Comparison of ENCODE assay signal across 7 cellular contexts in the genomic region with DNA sequence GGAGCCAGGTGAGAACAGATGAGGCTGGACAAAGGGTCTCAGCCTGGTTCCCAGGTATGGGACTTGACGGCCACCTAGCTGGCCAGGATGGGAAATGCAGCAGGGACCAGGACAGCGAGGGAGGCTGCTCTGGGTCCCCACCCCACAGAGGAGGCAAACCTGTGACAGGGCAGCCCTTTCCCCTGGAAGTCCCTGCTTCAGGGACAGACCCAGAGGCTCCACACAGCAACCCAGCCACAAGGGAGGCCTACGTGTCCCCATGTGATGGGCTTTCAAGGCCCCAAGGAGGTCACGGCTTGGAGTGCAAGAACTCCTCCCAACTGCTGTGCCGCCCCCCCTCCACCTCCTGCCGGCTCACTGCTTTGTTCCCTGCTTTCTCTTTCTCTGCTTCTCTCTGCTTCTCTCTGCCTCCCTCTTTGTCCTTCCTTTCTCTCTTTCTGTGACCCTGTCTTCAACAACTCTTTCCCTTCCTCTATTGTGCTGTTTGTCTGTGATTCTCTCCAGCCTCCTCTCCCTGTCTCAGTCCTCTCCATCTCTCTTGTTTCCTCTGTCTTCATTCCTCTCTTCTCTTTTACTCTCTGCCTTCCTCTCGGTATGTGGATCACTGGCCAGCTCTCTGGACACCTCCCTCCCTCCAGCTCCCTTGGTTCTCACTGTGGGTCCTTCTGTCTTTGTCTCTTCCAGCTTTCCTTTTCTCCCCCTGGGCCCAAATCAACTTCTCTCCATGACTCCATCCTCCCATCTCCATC. TPM values are rescaled to one million over a fixed set of nuclear protein-coding genes. Genes with fewer than 3 reads are reported as not detected.
A peak's percentile ranks its signal among the peaks of the same experiment; 100 is the strongest.
DNase-seq lines count a peak whose midpoint lies in the region; ATAC-seq and TF ChIP-seq lines count a peak whose summit lies in the region.

No MANE protein-coding gene starts in this region.

- peaks cover 54% of the 10 kb centered on the region for H3K27me3 Mint-ChIP-seq in progenitor cell of endocrine pancreas
- peaks cover 31% of the 10 kb centered on the region for H3K27me3 Mint-ChIP-seq in activated T-helper 1 cell treated with anti-CD3 and anti-CD28 coated beads, Interleukin-12 subunit alpha, Interleukin-12 subunit beta, Interleukin-2, Interleukin-4 antibody, amounts not matched to agents 30 ng/mL and 10 ng/mL and 1 ng/mL, durations not matched to agents 14 hours and 24 hours and 36 hours (ENCODE audit: insufficient read depth)

- no peak overlapping the region for H3K4me3 Mint-ChIP-seq in progenitor cell of endocrine pancreas (ENCODE audit: low read depth)
- H3K4me3 Mint-ChIP-seq in activated T-helper 1 cell treated with anti-CD3 and anti-CD28 coated beads, Interleukin-12 subunit alpha, Interleukin-12 subunit beta, Interleukin-2, Interleukin-4 antibody, amounts not matched to agents 30 ng/mL and 10 ng/mL and 1 ng/mL, durations not matched to agents 14 hours and 24 hours and 36 hours, result no peak overlapping the region

- DNase-seq in GM06990 (ENCODE audit: extremely low read depth, insufficient read length) (no peak), NCI-H460 (ENCODE audit: extremely low read depth, low read depth) (peak; percentile 23), fibroblast of mammary gland (ENCODE audit: low read depth) (no peak), progenitor cell of endocrine pancreas (ENCODE audit: low spot score, unreplicated experiment) (peak; percentile 39), middle frontal gyrus (ENCODE audit: extremely low spot score, low spot score) (no peak)
- DNase-seq in activated T-helper 1 cell treated with anti-CD3 and anti-CD28 coated beads, Interleukin-12 subunit alpha, Interleukin-12 subunit beta, Interleukin-2, Interleukin-4 antibody, amounts not matched to agents 30 ng/mL and 10 ng/mL and 1 ng/mL, durations not matched to agents 14 hours and 24 hours and 36 hours (ENCODE audit: low spot score), result no peak

- H3K4me3 ChIP-seq in GM06990 (replicated peaks; ENCODE audit: low read depth, low read length) (no peak overlapping the region), fibroblast of mammary gland (ENCODE audit: control insufficient read depth, low read depth, low read length) (no peak overlapping the region)

- peak; percentile 14 for TF ChIP-seq CTCF in GM06990 (IDR thresholded peaks at IDR 0.05; ENCODE audit: insufficient read depth, low read length, poor library complexity, severe bottlenecking)
- TF ChIP-seq CTCF in fibroblast of mammary gland (conservative IDR thresholded peaks at IDR 0.05; ENCODE audit: control insufficient read depth, insufficient read depth, low read depth, low read length), result peak; percentile 32
- peak; percentile 65 for TF ChIP-seq CTCF in progenitor cell of endocrine pancreas (IDR thresholded peaks at IDR 0.05; ENCODE audit: unreplicated experiment)

- no peaks in the 10 kb centered on the region for H3K4me1 Mint-ChIP-seq in progenitor cell of endocrine pancreas (ENCODE audit: low read depth)
- H3K4me1 Mint-ChIP-seq in activated T-helper 1 cell treated with anti-CD3 and anti-CD28 coated beads, Interleukin-12 subunit alpha, Interleukin-12 subunit beta, Interleukin-2, Interleukin-4 antibody, amounts not matched to agents 30 ng/mL and 10 ng/mL and 1 ng/mL, durations not matched to agents 14 hours and 24 hours and 36 hours (ENCODE audit: low read depth), result peaks cover 15% of the 10 kb centered on the region

- no peaks in the 10 kb centered on the region for H3K36me3 ChIP-seq in GM06990 (ENCODE audit: control insufficient read depth, insufficient read depth, low read length)

- H3K36me3 Mint-ChIP-seq in progenitor cell of endocrine pancreas (ENCODE audit: insufficient read depth), result no peaks in the 10 kb centered on the region
- no peaks in the 10 kb centered on the region for H3K36me3 Mint-ChIP-seq in activated T-helper 1 cell treated with anti-CD3 and anti-CD28 coated beads, Interleukin-12 subunit alpha, Interleukin-12 subunit beta, Interleukin-2, Interleukin-4 antibody, amounts not matched to agents 30 ng/mL and 10 ng/mL and 1 ng/mL, durations not matched to agents 14 hours and 24 hours and 36 hours (ENCODE audit: low read depth)

- no peak overlapping the region for H3K27ac Mint-ChIP-seq in progenitor cell of endocrine pancreas
- H3K27ac Mint-ChIP-seq in activated T-helper 1 cell treated with anti-CD3 and anti-CD28 coated beads, Interleukin-12 subunit alpha, Interleukin-12 subunit beta, Interleukin-2, Interleukin-4 antibody, amounts not matched to agents 30 ng/mL and 10 ng/mL and 1 ng/mL, durations not matched to agents 14 hours and 24 hours and 36 hours, result no peak overlapping the region

- H3K9me3 Mint-ChIP-seq in progenitor cell of endocrine pancreas (ENCODE audit: low read depth), result no peaks in the 10 kb centered on the region
- no peaks in the 10 kb centered on the region for H3K9me3 Mint-ChIP-seq in activated T-helper 1 cell treated with anti-CD3 and anti-CD28 coated beads, Interleukin-12 subunit alpha, Interleukin-12 subunit beta, Interleukin-2, Interleukin-4 antibody, amounts not matched to agents 30 ng/mL and 10 ng/mL and 1 ng/mL, durations not matched to agents 14 hours and 24 hours and 36 hours

- intact Hi-C loops in activated T-helper 1 cell treated with anti-CD3 and anti-CD28 coated beads, Interleukin-12 subunit alpha, Interleukin-12 subunit beta, Interleukin-2, Interleukin-4 antibody, amounts not matched to agents 30 ng/mL and 10 ng/mL and 1 ng/mL, durations not matched to agents 14 hours and 24 hours and 36 hours (cut with micrococcal nuclease), result no loop called here

- peaks cover 4% of the 10 kb centered on the region for H3K27me3 ChIP-seq in GM06990 (replicated peaks; ENCODE audit: control insufficient read depth, insufficient read depth, low read length)

- no peak for ATAC-seq in GM21381 (IDR thresholded peaks at IDR 0.05; ENCODE audit: unreplicated experiment)

RNA-seq across cellular contexts. Expression of gene EIF5AL1, which starts 9.6 kb away (rescaled TPM):
- total RNA-seq in NCI-H460 (2014; rRNA removed; shearing (Covaris generic)), result 0.30 and 0.40 TPM in 2 replicates
- 0.19 and 0.27 TPM in 2 replicates for polyA plus RNA-seq in NCI-H460 (2014; cell fraction: nucleus; rRNA removed)
- total RNA-seq in progenitor cell of endocrine pancreas, result 0.11 and 0.12 TPM in 2 replicates
- total RNA-seq in activated T-helper 1 cell treated with anti-CD3 and anti-CD28 coated beads, Interleukin-12 subunit alpha, Interleukin-12 subunit beta, Interleukin-2, Interleukin-4 antibody, amounts not matched to agents 30 ng/mL and 10 ng/mL and 1 ng/mL, durations not matched to agents 14 hours and 24 hours and 36 hours, result 0.34 and 0.59 TPM in 2 replicates

RNA-seq across cellular contexts. Expression of gene ZCCHC24, which starts 57.3 kb away (rescaled TPM):
- total RNA-seq in NCI-H460 (2014; rRNA removed; shearing (Covaris generic)), result 3.2 and 3.7 TPM in 2 replicates
- 2.9 and 4.0 TPM in 2 replicates for polyA plus RNA-seq in NCI-H460 (2014; cell fraction: nucleus; rRNA removed)
- total RNA-seq in progenitor cell of endocrine pancreas, result 1.3 and 1.6 TPM in 2 replicates
- total RNA-seq in activated T-helper 1 cell treated with anti-CD3 and anti-CD28 coated beads, Interleukin-12 subunit alpha, Interleukin-12 subunit beta, Interleukin-2, Interleukin-4 antibody, amounts not matched to agents 30 ng/mL and 10 ng/mL and 1 ng/mL, durations not matched to agents 14 hours and 24 hours and 36 hours, result 0.52 and 0.59 TPM in 2 replicates

RNA-seq across cellular contexts. Expression of gene SFTPA2, which starts 57.5 kb away (rescaled TPM):
- total RNA-seq in NCI-H460 (2014; rRNA removed; shearing (Covaris generic)), result not detected in 2 replicates
- not detected in 2 replicates for polyA plus RNA-seq in NCI-H460 (2014; cell fraction: nucleus; rRNA removed)
- not detected in 2 replicates for total RNA-seq in progenitor cell of endocrine pancreas
- not detected in 2 replicates for total RNA-seq in activated T-helper 1 cell treated with anti-CD3 and anti-CD28 coated beads, Interleukin-12 subunit alpha, Interleukin-12 subunit beta, Interleukin-2, Interleukin-4 antibody, amounts not matched to agents 30 ng/mL and 10 ng/mL and 1 ng/mL, durations not matched to agents 14 hours and 24 hours and 36 hours

Comparison
In these comparisons a context has a peak if more than half of its experiments do, and no peak if none do; other contexts are left out.
1. DNase-seq: peak in NCI-H460 (single experiment) and progenitor cell of endocrine pancreas (single experiment); none in GM06990 (single experiment), fibroblast of mammary gland (single experiment), middle frontal gyrus (single experiment) and activated T-helper 1 cell treated with anti-CD3 and anti-CD28 coated beads, Interleukin-12 subunit alpha, Interleukin-12 subunit beta, Interleukin-2, Interleukin-4 antibody, amounts not matched to agents 30 ng/mL and 10 ng/mL and 1 ng/mL, durations not matched to agents 14 hours and 24 hours and 36 hours (single experiment).
2. CTCF ChIP-seq: peak in every context shown above with its lines; median percentile 65 in progenitor cell of endocrine pancreas; 32 in fibroblast of mammary gland; 14 in GM06990.